ENCODE assay signal across 9 cellular contexts in genomic region chr15:77107531-77108355, GRCh38. TPM values are rescaled to one million over a fixed set of nuclear protein-coding genes. Genes with fewer than 3 reads are reported as not detected.
A peak's percentile ranks its signal among the peaks of the same experiment; 100 is the strongest.
DNase-seq lines count a peak whose midpoint lies in the region; ATAC-seq and TF ChIP-seq lines count a peak whose summit lies in the region.
"Had no signal": no experiment of that assay in that cellular context is flagged by ENCODE, and none has a peak within 500 bp of the region (broad histone marks: within the 10 kb centered on the region; RNA-seq: fewer than 3 reads in every experiment).

No MANE protein-coding gene starts in this region.

- no peak overlapping the region for H3K27ac ChIP-seq in Panc1 (ENCODE audit: low read length)
- peak overlapping the region; percentile 46 for H3K27ac ChIP-seq in skeletal muscle tissue (ENCODE audit: low read depth, low read length)
- no peak overlapping the region for H3K27ac ChIP-seq in suprapubic skin
- H3K27ac ChIP-seq: SJSA1 had no signal

- H3K36me3 ChIP-seq in Panc1 (ENCODE audit: control insufficient read depth, insufficient read depth, low read length) (no peaks in the 10 kb centered on the region), skeletal muscle tissue (ENCODE audit: control insufficient read depth in 3 of 3, insufficient read depth in 3 of 3, low read length in 3 of 3) (peaks cover 0 to 3% (median 0%) of the 10 kb centered on the region in 3 donors), suprapubic skin (no peaks in the 10 kb centered on the region)

- BruUV-seq in Panc1 (replicated peaks; lab: Mats Ljungman, UMichigan), result no TSS peak

- POLR2A ChIA-PET in Panc1 (lab: Charles Lee), result interaction anchor here (0.6 kb wide), 1 partner anchor 400 kb away, joined by 3 read pairs; no protein-coding TSS in a partner anchor

- TF ChIP-seq CTCF in Panc1 (IDR thresholded peaks at IDR 0.05) (peak; percentile 83), suprapubic skin (IDR thresholded peaks at IDR 0.05) (peak in 1 of 2 donors; percentile 38)

- intact Hi-C loops in Panc1 (cut with micrococcal nuclease; ENCODE audit: unreplicated experiment), result no loop called here

- H3K27me3 ChIP-seq in Panc1 (ENCODE audit: control insufficient read depth, insufficient read depth, low read length) (no peaks in the 10 kb centered on the region; the same call in 1 of the 2 replicates), skeletal muscle tissue (ENCODE audit: control insufficient read depth in 3 of 3, insufficient read depth in 3 of 3, low read length in 3 of 3) (no peaks in the 10 kb centered on the region), suprapubic skin (no peaks in the 10 kb centered on the region)
- H3K27me3 ChIP-seq: SJSA1 had no signal

- TF ChIP-seq EP300 in suprapubic skin (IDR thresholded peaks at IDR 0.05), result no peak

- WGBS in suprapubic skin, result 59% methylated on average over 9 of the region's 9 CpGs

- CTCF ChIA-PET in Panc1 (lab: Charles Lee), result interaction anchor here (0.5 to 1.7 kb wide), 3 partner anchors 9 to 436 kb away, joined by 3 to 8 read pairs (median 7); no protein-coding TSS in a partner anchor

- ATAC-seq in Panc1 (peak; percentile 92), HG02938 (IDR thresholded peaks at IDR 0.05; ENCODE audit: unreplicated experiment) (no peak)

- H3K9me3 ChIP-seq in Panc1 (ENCODE audit: control insufficient read depth, insufficient read depth, low read depth, low read length) (no peaks in the 10 kb centered on the region), skeletal muscle tissue (ENCODE audit: control insufficient read depth in 3 of 3, low read length in 3 of 3) (no peaks in the 10 kb centered on the region), suprapubic skin (no peaks in the 10 kb centered on the region)
- H3K9me3 ChIP-seq: SJSA1 had no signal

- no peak overlapping the region for H3K4me3 ChIP-seq in Panc1 (ENCODE audit: low read depth in 2 of 2, low read length in 2 of 2)
- peak overlapping the region in 1 of 3 donors; percentile 24 for H3K4me3 ChIP-seq in skeletal muscle tissue (ENCODE audit: low read length in 3 of 3)
- H3K4me3 ChIP-seq in suprapubic skin, result no peak overlapping the region
- H3K4me3 ChIP-seq: SJSA1 had no signal

- H3K9ac ChIP-seq in skeletal muscle tissue (ENCODE audit: low read depth in 1 of 3, low read length in 3 of 3), result peak overlapping the region in 2 of 3 donors; percentile 25 to 43

- no peak for TF ChIP-seq POLR2A in suprapubic skin (IDR thresholded peaks at IDR 0.05)

- in situ Hi-C loops in Panc1 (cut with HindIII; ENCODE audit: low pct_unique_long_range_greater_than_20kb, low sequenced_read_pairs), result no loop called here

- DNase-seq in COR-L47 (lab: John Stamatoyannopoulos, UW) (peak; percentile 48), HuH-7 (ENCODE audit: low spot score) (peak; percentile 82), Panc1 (ENCODE audit: low read depth, low spot score) (peak; percentile 32), anterior cingulate cortex (lab: John Stamatoyannopoulos, UW) (peak in 35 of 58 donors; percentile 7 to 59 (median 29)), hepatic stellate cell (ENCODE audit: low spot score) (peak; percentile 67), suprapubic skin (ENCODE audit: low spot score in 2 of 2) (no peak)

- H3K4me1 ChIP-seq in Panc1 (ENCODE audit: control insufficient read depth, insufficient read depth, low read length) (no peaks in the 10 kb centered on the region), skeletal muscle tissue (ENCODE audit: control insufficient read depth in 3 of 3, insufficient read depth in 3 of 3, low read length in 3 of 3) (peaks cover 28 to 37% (median 28%) of the 10 kb centered on the region in 3 donors), suprapubic skin (peaks cover 10% of the 10 kb centered on the region)
- H3K4me1 ChIP-seq: SJSA1 had no signal

RNA-seq across cellular contexts. Expression of gene TSPAN3, which starts 36.8 kb away (rescaled TPM):
- 130 TPM for total RNA-seq in Panc1 (2021; ENCODE audit: unreplicated experiment)
- polyA plus RNA-seq in Panc1 (2012; ENCODE audit: insufficient read length), result 110 TPM
- 236 TPM for total RNA-seq in skeletal muscle tissue
- total RNA-seq in suprapubic skin, result 100 to 1,000 TPM in 2 of 4 donors, 10 to 100 TPM in 2; 34.0 to 115 (median 93.0) TPM

Comparison
In these comparisons a context has a peak if more than half of its experiments do, and no peak if none do; other contexts are left out.
1. DNase-seq: peak in COR-L47 (single experiment), HuH-7 (single experiment), Panc1 (single experiment), anterior cingulate cortex (35 of 58) and hepatic stellate cell (single experiment); none in suprapubic skin (0 of 2).